Comparison of ENCODE assay signal across 1 cellular context in the genomic region with DNA sequence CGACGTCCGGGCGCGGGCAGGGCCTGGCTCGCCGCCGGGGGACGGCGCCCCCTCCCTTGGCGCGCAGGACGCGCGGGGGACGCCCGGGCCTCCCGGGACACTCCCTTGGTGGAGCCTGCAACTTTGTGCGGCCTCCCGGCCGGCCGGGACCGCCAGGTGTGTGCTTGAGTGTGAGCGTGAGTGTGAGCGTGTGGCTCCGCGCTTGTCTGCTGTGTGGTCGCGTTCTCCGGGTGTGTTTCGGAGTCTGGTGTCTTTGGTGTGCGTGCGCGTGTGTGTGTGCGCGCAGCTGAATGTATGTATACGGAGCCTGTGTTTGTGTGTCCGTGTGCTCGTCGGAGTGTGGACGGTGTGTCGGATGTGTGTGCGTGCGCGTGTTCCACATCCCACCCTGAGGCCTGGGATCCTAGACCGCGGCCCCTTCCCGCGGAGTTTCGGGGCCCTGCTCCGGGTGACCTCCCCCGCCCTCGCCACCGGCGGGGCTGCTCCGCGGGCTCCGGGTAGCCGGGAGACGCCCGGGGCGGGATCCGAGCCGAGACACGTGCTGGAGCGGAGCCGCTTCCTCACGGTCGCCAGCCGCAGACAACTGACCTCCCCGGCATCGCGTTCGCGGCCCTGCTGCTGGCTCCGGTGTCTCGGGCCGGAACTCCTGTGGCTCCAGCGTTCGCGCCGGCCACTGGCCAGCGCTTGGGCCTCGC.
TF ChIP-seq lines count a peak whose summit lies in the region.

No MANE protein-coding gene starts in this region.

TF ChIP-seq in HepG2, 621 proteins besides CTCF, POLR2A, EP300 and RAD21 (continued from another document and continues in another):
- TF ChIP-seq HOXA5 (CRISPR knock-in tag; IDR thresholded peaks at IDR 0.05) (no peak), ZNF33B (CRISPR knock-in tag; IDR thresholded peaks at IDR 0.05) (no peak), ARNTL (CRISPR knock-in tag; IDR thresholded peaks at IDR 0.05) (0 out of 2 replicates have a peak, but pooled peaks have one; percentile 39), ARNT2 (CRISPR knock-in tag; IDR thresholded peaks at IDR 0.05; ENCODE audit: low read depth) (peak; percentile 66), ZFAT (CRISPR knock-in tag; conservative IDR thresholded peaks at IDR 0.05) (no peak), RFXAP (CRISPR knock-in tag; IDR thresholded peaks at IDR 0.05; ENCODE audit: borderline replicate concordance) (no peak), HMGA1 (CRISPR knock-in tag; conservative IDR thresholded peaks at IDR 0.05) (no peak), POGZ (CRISPR knock-in tag; IDR thresholded peaks at IDR 0.05) (0 out of 2 replicates have a peak, but pooled peaks have one; percentile 17), FOXK2 (IDR thresholded peaks at IDR 0.05) (no peak), KMT2B (CRISPR knock-in tag; IDR thresholded peaks at IDR 0.05) (0 out of 2 replicates have a peak, but pooled peaks have one; percentile 40), ADNP (CRISPR knock-in tag; IDR thresholded peaks at IDR 0.05) (no peak), KDM5B (CRISPR knock-in tag; IDR thresholded peaks at IDR 0.05; ENCODE audit: borderline replicate concordance) (no peak), ZNF788 (CRISPR knock-in tag; IDR thresholded peaks at IDR 0.05; ENCODE audit: borderline replicate concordance) (peak; percentile 37; the same call in 1 of the 2 replicates), SNAI1 (CRISPR knock-in tag; IDR thresholded peaks at IDR 0.05; ENCODE audit: borderline replicate concordance) (no peak), RFXANK (CRISPR knock-in tag; IDR thresholded peaks at IDR 0.05) (no peak), ZNF292 (CRISPR knock-in tag; IDR thresholded peaks at IDR 0.05; ENCODE audit: borderline replicate concordance, low read depth) (no peak), ZBTB3 (CRISPR knock-in tag; IDR thresholded peaks at IDR 0.05; ENCODE audit: borderline replicate concordance, low read depth) (no peak), ZNF790 (CRISPR knock-in tag; IDR thresholded peaks at IDR 0.05; ENCODE audit: borderline replicate concordance) (0 out of 2 replicates have a peak, but pooled peaks have one; percentile 55), ZNF34 (CRISPR knock-in tag; IDR thresholded peaks at IDR 0.05; ENCODE audit: borderline replicate concordance) (no peak), KLF13 (CRISPR knock-in tag; IDR thresholded peaks at IDR 0.05) (peak; percentile 65; the same call in 1 of the 2 replicates), DNMT3B (CRISPR knock-in tag; conservative IDR thresholded peaks at IDR 0.05) (no peak), HNF4A (CRISPR knock-in tag; IDR thresholded peaks at IDR 0.05) (no peak), ZNF431 (CRISPR knock-in tag; IDR thresholded peaks at IDR 0.05; ENCODE audit: borderline replicate concordance, low read depth) (no peak), YEATS2 (CRISPR knock-in tag; IDR thresholded peaks at IDR 0.05; ENCODE audit: borderline replicate concordance) (no peak), ZNF451 (CRISPR knock-in tag; IDR thresholded peaks at IDR 0.05) (peak; percentile 80; the same call in 1 of the 2 replicates), SMYD3 (CRISPR knock-in tag; IDR thresholded peaks at IDR 0.05) (no peak)
- TF ChIP-seq, protein P1, sequence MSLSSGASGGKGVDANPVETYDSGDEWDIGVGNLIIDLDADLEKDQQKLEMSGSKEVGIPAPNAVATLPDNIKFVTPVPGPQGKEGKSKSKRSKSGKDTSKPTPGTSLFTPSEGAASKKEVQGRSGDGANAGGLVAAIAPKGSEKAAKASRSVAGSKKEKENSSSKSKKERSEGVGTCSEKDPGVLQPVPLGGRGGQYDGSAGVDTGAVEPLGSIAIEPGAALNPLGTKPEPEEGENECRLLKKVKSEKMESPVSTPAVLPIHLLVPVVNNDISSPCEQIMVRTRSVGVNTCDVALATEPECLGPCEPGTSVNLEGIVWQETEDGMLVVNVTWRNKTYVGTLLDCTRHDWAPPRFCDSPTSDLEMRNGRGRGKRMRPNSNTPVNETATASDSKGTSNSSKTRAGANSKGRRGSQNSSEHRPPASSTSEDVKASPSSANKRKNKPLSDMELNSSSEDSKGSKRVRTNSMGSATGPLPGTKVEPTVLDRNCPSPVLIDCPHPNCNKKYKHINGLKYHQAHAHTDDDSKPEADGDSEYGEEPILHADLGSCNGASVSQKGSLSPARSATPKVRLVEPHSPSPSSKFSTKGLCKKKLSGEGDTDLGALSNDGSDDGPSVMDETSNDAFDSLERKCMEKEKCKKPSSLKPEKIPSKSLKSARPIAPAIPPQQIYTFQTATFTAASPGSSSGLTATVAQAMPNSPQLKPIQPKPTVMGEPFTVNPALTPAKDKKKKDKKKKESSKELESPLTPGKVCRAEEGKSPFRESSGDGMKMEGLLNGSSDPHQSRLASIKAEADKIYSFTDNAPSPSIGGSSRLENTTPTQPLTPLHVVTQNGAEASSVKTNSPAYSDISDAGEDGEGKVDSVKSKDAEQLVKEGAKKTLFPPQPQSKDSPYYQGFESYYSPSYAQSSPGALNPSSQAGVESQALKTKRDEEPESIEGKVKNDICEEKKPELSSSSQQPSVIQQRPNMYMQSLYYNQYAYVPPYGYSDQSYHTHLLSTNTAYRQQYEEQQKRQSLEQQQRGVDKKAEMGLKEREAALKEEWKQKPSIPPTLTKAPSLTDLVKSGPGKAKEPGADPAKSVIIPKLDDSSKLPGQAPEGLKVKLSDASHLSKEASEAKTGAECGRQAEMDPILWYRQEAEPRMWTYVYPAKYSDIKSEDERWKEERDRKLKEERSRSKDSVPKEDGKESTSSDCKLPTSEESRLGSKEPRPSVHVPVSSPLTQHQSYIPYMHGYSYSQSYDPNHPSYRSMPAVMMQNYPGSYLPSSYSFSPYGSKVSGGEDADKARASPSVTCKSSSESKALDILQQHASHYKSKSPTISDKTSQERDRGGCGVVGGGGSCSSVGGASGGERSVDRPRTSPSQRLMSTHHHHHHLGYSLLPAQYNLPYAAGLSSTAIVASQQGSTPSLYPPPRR (CRISPR knock-in tag; IDR thresholded peaks at IDR 0.05; ENCODE audit: borderline replicate concordance), result 0 out of 2 replicates have a peak, but pooled peaks have one; percentile 32
- TF ChIP-seq, protein P2, sequence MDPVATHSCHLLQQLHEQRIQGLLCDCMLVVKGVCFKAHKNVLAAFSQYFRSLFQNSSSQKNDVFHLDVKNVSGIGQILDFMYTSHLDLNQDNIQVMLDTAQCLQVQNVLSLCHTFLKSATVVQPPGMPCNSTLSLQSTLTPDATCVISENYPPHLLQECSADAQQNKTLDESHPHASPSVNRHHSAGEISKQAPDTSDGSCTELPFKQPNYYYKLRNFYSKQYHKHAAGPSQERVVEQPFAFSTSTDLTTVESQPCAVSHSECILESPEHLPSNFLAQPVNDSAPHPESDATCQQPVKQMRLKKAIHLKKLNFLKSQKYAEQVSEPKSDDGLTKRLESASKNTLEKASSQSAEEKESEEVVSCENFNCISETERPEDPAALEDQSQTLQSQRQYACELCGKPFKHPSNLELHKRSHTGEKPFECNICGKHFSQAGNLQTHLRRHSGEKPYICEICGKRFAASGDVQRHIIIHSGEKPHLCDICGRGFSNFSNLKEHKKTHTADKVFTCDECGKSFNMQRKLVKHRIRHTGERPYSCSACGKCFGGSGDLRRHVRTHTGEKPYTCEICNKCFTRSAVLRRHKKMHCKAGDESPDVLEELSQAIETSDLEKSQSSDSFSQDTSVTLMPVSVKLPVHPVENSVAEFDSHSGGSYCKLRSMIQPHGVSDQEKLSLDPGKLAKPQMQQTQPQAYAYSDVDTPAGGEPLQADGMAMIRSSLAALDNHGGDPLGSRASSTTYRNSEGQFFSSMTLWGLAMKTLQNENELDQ (CRISPR knock-in tag; IDR thresholded peaks at IDR 0.05; ENCODE audit: borderline replicate concordance), result no peak
- TF ChIP-seq, protein P3, sequence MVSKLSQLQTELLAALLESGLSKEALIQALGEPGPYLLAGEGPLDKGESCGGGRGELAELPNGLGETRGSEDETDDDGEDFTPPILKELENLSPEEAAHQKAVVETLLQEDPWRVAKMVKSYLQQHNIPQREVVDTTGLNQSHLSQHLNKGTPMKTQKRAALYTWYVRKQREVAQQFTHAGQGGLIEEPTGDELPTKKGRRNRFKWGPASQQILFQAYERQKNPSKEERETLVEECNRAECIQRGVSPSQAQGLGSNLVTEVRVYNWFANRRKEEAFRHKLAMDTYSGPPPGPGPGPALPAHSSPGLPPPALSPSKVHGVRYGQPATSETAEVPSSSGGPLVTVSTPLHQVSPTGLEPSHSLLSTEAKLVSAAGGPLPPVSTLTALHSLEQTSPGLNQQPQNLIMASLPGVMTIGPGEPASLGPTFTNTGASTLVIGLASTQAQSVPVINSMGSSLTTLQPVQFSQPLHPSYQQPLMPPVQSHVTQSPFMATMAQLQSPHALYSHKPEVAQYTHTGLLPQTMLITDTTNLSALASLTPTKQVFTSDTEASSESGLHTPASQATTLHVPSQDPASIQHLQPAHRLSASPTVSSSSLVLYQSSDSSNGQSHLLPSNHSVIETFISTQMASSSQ (IDR thresholded peaks at IDR 0.05; ENCODE audit: low read depth), result no peak
- TF ChIP-seq, protein P3 (CRISPR knock-in tag; IDR thresholded peaks at IDR 0.05; ENCODE audit: borderline replicate concordance), result 0 out of 2 replicates have a peak, but pooled peaks have one; percentile 13
- TF ChIP-seq, protein P4, sequence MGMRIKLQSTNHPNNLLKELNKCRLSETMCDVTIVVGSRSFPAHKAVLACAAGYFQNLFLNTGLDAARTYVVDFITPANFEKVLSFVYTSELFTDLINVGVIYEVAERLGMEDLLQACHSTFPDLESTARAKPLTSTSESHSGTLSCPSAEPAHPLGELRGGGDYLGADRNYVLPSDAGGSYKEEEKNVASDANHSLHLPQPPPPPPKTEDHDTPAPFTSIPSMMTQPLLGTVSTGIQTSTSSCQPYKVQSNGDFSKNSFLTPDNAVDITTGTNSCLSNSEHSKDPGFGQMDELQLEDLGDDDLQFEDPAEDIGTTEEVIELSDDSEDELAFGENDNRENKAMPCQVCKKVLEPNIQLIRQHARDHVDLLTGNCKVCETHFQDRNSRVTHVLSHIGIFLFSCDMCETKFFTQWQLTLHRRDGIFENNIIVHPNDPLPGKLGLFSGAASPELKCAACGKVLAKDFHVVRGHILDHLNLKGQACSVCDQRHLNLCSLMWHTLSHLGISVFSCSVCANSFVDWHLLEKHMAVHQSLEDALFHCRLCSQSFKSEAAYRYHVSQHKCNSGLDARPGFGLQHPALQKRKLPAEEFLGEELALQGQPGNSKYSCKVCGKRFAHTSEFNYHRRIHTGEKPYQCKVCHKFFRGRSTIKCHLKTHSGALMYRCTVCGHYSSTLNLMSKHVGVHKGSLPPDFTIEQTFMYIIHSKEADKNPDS (CRISPR knock-in tag; IDR thresholded peaks at IDR 0.05), result no peak
- TF ChIP-seq, protein P5, sequence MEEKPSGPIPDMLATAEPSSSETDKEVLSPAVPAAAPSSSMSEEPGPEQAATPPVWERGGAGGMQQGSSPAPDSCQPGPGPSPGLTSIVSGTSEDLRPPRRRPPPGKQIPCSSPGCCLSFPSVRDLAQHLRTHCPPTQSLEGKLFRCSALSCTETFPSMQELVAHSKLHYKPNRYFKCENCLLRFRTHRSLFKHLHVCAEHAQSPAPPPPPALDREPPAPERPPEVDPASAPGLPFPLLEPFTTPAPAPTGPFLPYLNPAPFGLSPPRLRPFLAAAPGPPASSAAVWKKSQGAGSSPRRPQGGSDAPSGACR (CRISPR knock-in tag; IDR thresholded peaks at IDR 0.05), result no peak
- TF ChIP-seq, protein P6, sequence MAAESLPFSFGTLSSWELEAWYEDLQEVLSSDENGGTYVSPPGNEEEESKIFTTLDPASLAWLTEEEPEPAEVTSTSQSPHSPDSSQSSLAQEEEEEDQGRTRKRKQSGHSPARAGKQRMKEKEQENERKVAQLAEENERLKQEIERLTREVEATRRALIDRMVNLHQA (CRISPR knock-in tag; IDR thresholded peaks at IDR 0.05), result no peak
- TF ChIP-seq, protein P7, sequence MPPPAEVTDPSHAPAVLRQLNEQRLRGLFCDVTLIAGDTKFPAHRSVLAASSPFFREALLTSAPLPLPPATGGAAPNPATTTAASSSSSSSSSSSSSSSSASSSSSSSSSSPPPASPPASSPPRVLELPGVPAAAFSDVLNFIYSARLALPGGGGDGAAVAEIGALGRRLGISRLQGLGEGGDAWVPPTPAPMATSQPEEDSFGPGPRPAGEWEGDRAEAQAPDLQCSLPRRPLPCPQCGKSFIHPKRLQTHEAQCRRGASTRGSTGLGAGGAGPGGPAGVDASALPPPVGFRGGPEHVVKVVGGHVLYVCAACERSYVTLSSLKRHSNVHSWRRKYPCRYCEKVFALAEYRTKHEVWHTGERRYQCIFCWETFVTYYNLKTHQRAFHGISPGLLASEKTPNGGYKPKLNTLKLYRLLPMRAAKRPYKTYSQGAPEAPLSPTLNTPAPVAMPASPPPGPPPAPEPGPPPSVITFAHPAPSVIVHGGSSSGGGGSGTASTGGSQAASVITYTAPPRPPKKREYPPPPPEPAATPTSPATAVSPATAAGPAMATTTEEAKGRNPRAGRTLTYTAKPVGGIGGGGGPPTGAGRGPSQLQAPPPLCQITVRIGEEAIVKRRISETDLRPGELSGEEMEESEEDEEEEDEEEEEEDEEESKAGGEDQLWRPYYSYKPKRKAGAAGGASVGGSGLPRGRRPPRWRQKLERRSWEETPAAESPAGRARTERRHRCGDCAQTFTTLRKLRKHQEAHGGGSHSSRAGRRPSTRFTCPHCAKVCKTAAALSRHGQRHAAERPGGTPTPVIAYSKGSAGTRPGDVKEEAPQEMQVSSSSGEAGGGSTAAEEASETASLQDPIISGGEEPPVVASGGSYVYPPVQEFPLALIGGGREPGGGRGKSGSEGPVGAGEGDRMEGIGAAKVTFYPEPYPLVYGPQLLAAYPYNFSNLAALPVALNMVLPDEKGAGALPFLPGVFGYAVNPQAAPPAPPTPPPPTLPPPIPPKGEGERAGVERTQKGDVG (CRISPR knock-in tag; IDR thresholded peaks at IDR 0.05; ENCODE audit: borderline replicate concordance), result no peak
